In the genomic region with DNA sequence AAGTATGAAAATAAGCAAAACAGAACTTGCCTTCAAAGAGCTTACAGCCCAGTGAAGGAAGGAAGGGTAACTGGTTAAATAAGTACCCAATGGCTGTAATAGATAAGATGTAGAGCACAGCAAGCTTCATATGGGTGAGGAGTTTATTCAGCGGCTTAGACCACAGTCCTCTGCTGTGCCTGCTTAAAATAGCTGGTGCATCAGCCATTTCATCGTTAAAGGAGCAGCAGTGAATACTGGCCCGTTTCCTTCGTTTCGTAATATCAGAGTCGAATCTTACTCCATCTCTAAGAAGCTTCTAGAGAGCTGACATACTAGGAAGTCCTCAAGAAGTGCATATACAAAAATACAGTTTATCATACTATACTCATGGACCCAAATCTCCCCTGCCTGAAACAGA, we compare ENCODE assay signal across 1 cellular context.
TF ChIP-seq lines count a peak whose summit lies in the region.

No MANE protein-coding gene starts in this region.

TF ChIP-seq in GM23338, 12 proteins besides CTCF, POLR2A, EP300 and RAD21 (continued from another document):
- TF ChIP-seq, protein P1, sequence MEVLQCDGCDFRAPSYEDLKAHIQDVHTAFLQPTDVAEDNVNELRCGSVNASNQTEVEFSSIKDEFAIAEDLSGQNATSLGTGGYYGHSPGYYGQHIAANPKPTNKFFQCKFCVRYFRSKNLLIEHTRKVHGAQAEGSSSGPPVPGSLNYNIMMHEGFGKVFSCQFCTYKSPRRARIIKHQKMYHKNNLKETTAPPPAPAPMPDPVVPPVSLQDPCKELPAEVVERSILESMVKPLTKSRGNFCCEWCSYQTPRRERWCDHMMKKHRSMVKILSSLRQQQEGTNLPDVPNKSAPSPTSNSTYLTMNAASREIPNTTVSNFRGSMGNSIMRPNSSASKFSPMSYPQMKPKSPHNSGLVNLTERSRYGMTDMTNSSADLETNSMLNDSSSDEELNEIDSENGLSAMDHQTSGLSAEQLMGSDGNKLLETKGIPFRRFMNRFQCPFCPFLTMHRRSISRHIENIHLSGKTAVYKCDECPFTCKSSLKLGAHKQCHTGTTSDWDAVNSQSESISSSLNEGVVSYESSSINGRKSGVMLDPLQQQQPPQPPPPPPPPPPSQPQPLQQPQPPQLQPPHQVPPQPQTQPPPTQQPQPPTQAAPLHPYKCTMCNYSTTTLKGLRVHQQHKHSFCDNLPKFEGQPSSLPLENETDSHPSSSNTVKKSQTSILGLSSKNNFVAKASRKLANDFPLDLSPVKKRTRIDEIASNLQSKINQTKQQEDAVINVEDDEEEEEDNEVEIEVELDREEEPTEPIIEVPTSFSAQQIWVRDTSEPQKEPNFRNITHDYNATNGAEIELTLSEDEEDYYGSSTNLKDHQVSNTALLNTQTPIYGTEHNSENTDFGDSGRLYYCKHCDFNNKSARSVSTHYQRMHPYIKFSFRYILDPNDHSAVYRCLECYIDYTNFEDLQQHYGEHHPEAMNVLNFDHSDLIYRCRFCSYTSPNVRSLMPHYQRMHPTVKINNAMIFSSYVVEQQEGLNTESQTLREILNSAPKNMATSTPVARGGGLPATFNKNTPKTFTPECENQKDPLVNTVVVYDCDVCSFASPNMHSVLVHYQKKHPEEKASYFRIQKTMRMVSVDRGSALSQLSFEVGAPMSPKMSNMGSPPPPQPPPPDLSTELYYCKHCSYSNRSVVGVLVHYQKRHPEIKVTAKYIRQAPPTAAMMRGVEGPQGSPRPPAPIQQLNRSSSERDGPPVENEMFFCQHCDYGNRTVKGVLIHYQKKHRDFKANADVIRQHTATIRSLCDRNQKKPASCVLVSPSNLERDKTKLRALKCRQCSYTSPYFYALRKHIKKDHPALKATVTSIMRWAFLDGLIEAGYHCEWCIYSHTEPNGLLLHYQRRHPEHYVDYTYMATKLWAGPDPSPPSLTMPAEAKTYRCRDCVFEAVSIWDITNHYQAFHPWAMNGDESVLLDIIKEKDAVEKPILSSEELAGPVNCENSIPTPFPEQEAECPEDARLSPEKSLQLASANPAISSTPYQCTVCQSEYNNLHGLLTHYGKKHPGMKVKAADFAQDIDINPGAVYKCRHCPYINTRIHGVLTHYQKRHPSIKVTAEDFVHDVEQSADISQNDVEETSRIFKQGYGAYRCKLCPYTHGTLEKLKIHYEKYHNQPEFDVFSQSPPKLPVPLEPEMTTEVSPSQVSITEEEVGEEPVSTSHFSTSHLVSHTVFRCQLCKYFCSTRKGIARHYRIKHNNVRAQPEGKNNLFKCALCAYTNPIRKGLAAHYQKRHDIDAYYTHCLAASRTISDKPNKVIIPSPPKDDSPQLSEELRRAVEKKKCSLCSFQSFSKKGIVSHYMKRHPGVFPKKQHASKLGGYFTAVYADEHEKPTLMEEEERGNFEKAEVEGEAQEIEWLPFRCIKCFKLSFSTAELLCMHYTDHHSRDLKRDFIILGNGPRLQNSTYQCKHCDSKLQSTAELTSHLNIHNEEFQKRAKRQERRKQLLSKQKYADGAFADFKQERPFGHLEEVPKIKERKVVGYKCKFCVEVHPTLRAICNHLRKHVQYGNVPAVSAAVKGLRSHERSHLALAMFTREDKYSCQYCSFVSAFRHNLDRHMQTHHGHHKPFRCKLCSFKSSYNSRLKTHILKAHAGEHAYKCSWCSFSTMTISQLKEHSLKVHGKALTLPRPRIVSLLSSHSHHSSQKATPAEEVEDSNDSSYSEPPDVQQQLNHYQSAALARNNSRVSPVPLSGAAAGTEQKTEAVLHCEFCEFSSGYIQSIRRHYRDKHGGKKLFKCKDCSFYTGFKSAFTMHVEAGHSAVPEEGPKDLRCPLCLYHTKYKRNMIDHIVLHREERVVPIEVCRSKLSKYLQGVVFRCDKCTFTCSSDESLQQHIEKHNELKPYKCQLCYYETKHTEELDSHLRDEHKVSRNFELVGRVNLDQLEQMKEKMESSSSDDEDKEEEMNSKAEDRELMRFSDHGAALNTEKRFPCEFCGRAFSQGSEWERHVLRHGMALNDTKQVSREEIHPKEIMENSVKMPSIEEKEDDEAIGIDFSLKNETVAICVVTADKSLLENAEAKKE (CRISPR knock-in tag; IDR thresholded peaks at IDR 0.05): no peak
- no peak for TF ChIP-seq JUNB (IDR thresholded peaks at IDR 0.05; ENCODE audit: unreplicated experiment)
- no peak for TF ChIP-seq NANOG (IDR thresholded peaks at IDR 0.05; ENCODE audit: borderline replicate concordance)
- TF ChIP-seq, protein P2, sequence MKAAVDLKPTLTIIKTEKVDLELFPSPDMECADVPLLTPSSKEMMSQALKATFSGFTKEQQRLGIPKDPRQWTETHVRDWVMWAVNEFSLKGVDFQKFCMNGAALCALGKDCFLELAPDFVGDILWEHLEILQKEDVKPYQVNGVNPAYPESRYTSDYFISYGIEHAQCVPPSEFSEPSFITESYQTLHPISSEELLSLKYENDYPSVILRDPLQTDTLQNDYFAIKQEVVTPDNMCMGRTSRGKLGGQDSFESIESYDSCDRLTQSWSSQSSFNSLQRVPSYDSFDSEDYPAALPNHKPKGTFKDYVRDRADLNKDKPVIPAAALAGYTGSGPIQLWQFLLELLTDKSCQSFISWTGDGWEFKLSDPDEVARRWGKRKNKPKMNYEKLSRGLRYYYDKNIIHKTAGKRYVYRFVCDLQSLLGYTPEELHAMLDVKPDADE (IDR thresholded peaks at IDR 0.05): no peak
